ENCODE assay signal across 12 cellular contexts in genomic region chr5:143494162-143494561, GRCh38.
DNase-seq lines count a peak whose midpoint lies in the region; ATAC-seq and TF ChIP-seq lines count a peak whose summit lies in the region.
"Had no signal": no experiment of that assay in that cellular context is flagged by ENCODE, and none has a peak within 500 bp of the region (broad histone marks: within the 10 kb centered on the region; RNA-seq: fewer than 3 reads in every experiment).

No MANE protein-coding gene starts in this region.

- DNase-seq in DMS 273 (lab: John Stamatoyannopoulos, UW; ENCODE audit: unreplicated experiment) = peak; percentile 28
- DNase-seq in DMS 273 treated with DMSO at 0.1 percent for 48 hours (lab: John Stamatoyannopoulos, UW) = no peak
- peak; percentile 78 for DNase-seq in RWPE1 (ENCODE audit: low spot score)
- DNase-seq in fibroblast of gingiva (ENCODE audit: low read depth) = peak; percentile 74
- DNase-seq in suprapubic skin (ENCODE audit: low spot score in 2 of 2) = no peak
- no peak for DNase-seq in NCI-H345 treated with DMSO at 0.1 percent for 48 hours (lab: John Stamatoyannopoulos, UW; ENCODE audit: unreplicated experiment)
- no peak for DNase-seq in CD14-positive monocyte (ENCODE audit: low spot score)
- DNase-seq in stimulated activated naive CD8-positive, alpha-beta T cell treated with anti-CD3 and anti-CD28 coated beads, Interleukin-15, Interleukin-2, amounts not matched to agents 100 U/mL and 50 U/mL, for 24 hours = no peak
- DNase-seq: activated naive CD8-positive, alpha-beta T cell treated with anti-CD3 and anti-CD28 coated beads for 36 hours; Kasumi-1; retina had no signal

- no peak for TF ChIP-seq POLR2A in suprapubic skin (IDR thresholded peaks at IDR 0.05)

- CTCF ChIA-PET in RWPE1 (lab: Yijun Ruan, JAX) = no interaction called here

- H3K27ac ChIP-seq in RWPE1 (no peak overlapping the region), suprapubic skin (peak overlapping the region; percentile 43)
- H3K27ac ChIP-seq: 22Rv1 had no signal

- peaks cover 33% of the 10 kb centered on the region for H3K4me1 ChIP-seq in suprapubic skin

- no peak overlapping the region for H3K27ac Mint-ChIP-seq in CD14-positive monocyte
- H3K27ac Mint-ChIP-seq: activated naive CD8-positive, alpha-beta T cell treated with anti-CD3 and anti-CD28 coated beads for 36 hours had no signal

- no peaks in the 10 kb centered on the region for H3K36me3 ChIP-seq in suprapubic skin

- no peaks in the 10 kb centered on the region for H3K27me3 ChIP-seq in suprapubic skin

- no peaks in the 10 kb centered on the region for H3K36me3 Mint-ChIP-seq in CD14-positive monocyte
- H3K36me3 Mint-ChIP-seq: activated naive CD8-positive, alpha-beta T cell treated with anti-CD3 and anti-CD28 coated beads for 36 hours had no signal

- no peak for TF ChIP-seq EP300 in suprapubic skin (IDR thresholded peaks at IDR 0.05)

- intact Hi-C loops in CD14-positive monocyte (cut with micrococcal nuclease) = loop anchor here in 1 of 2 donors (10.0 kb wide), 1 partner anchor 61 kb away; no protein-coding TSS in a partner anchor

- H3K27me3 Mint-ChIP-seq in CD14-positive monocyte (ENCODE audit: low read depth in 3 of 3) = peaks cover 0 to 6% (median 0%) of the 10 kb centered on the region in 3 donors

- no peaks in the 10 kb centered on the region for H3K9me3 ChIP-seq in suprapubic skin

- H3K4me3 Mint-ChIP-seq in CD14-positive monocyte = no peak overlapping the region
- H3K4me3 Mint-ChIP-seq: activated naive CD8-positive, alpha-beta T cell treated with anti-CD3 and anti-CD28 coated beads for 36 hours had no signal

- TF ChIP-seq CTCF in RWPE1 (conservative IDR thresholded peaks at IDR 0.05; ENCODE audit: low read depth) = no peak
- TF ChIP-seq CTCF in suprapubic skin (IDR thresholded peaks at IDR 0.05) = no peak
- no peak for TF ChIP-seq CTCF in CD14-positive monocyte (IDR thresholded peaks at IDR 0.05)

- H3K4me3 ChIP-seq in suprapubic skin = no peak overlapping the region

- WGBS in suprapubic skin = 71% methylated on average over 2 of the region's 2 CpGs

- peaks cover 0 to 2% (median 0%) of the 10 kb centered on the region in 7 donors for H3K9me3 Mint-ChIP-seq in CD14-positive monocyte
- H3K9me3 Mint-ChIP-seq: activated naive CD8-positive, alpha-beta T cell treated with anti-CD3 and anti-CD28 coated beads for 36 hours had no signal

- ATAC-seq in stimulated activated naive CD8-positive, alpha-beta T cell treated with anti-CD3 and anti-CD28 coated beads, Interleukin-15, Interleukin-2, amounts not matched to agents 100 U/mL and 50 U/mL, for 24 hours = no peak

- POLR2A ChIA-PET in RWPE1 (lab: Yijun Ruan, JAX; ENCODE audit: low non-redundant PET) = no interaction called here

- peaks cover 48% of the 10 kb centered on the region for H3K4me1 Mint-ChIP-seq in CD14-positive monocyte
- H3K4me1 Mint-ChIP-seq: activated naive CD8-positive, alpha-beta T cell treated with anti-CD3 and anti-CD28 coated beads for 36 hours had no signal

Comparison
In these comparisons a context has a peak if more than half of its experiments do, and no peak if none do; other contexts are left out.
1. DNase-seq: peak in DMS 273 (single experiment), RWPE1 (single experiment) and fibroblast of gingiva (single experiment); none in DMS 273 treated with DMSO at 0.1 percent for 48 hours (single experiment), suprapubic skin (0 of 2), NCI-H345 treated with DMSO at 0.1 percent for 48 hours (single experiment), CD14-positive monocyte (single experiment) and stimulated activated naive CD8-positive, alpha-beta T cell treated with anti-CD3 and anti-CD28 coated beads, Interleukin-15, Interleukin-2, amounts not matched to agents 100 U/mL and 50 U/mL, for 24 hours (single experiment).